Comparison of ENCODE assay signal across 9 cellular contexts in the genomic region with DNA sequence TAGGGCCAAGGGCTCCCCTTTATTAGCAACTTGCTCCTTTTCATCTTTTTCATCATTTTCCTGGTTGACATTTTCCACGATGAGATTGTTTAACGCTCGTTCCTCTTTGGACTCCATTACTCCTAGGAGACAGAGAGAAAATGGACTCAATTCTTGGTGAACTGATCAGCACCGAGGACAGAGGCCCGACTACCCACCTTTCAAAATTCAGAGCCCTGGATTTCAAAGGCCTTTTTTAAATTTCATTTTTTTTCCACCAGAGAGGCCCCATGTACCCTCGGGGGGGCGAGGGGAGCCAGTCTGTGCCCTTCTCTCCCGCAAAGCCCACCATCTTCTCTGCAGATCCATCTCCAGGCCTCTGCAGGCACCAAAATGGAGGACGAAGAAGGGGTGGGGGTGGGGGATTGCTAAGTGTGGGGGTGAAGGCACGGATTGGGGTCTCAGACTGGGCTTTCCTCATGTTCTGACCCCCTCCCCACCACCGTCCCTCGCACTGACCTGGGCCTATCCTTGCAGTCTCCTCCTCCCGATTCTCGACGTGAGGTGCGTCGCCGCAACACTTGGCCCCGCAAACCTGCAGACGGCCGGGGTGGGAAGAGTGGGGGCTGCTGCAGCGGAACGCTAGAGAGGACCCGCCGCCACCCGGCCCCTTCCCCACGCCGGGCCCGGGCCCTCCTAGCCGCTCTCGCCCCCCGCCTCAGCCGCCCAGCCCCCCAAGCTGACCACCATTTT. TPM values are rescaled to one million over a fixed set of nuclear protein-coding genes. Genes with fewer than 3 reads are reported as not detected.
DNase-seq lines count a peak whose midpoint lies in the region; TF ChIP-seq lines count a peak whose summit lies in the region.
"Had no signal": no experiment of that assay in that cellular context is flagged by ENCODE, and none has a peak within 500 bp of the region (broad histone marks: within the 10 kb centered on the region; RNA-seq: fewer than 3 reads in every experiment).

No MANE protein-coding gene starts in this region.

- H3K4me1 Mint-ChIP-seq in endodermal cell, result peaks cover 3% of the 10 kb centered on the region

- H3K36me3 Mint-ChIP-seq in endodermal cell (ENCODE audit: low read depth), result no peaks in the 10 kb centered on the region

- WGBS in endodermal cell (ENCODE audit: insufficient coverage in 1 of 2, insufficient read length in 1 of 2), 2 experiments, result 18 to 90% methylated on average over 2 to 28 of the region's 33 CpGs

- H3K4me3 Mint-ChIP-seq in endodermal cell, result peak overlapping the region; percentile 63

- H3K4me3 ChIP-seq in GM08714 (ENCODE audit: low read length) (peak overlapping the region; percentile 53; the same call in 1 of the 2 replicates), endodermal cell (ENCODE audit: low read length) (peak overlapping the region; percentile 75), osteoblast (ENCODE audit: insufficient read depth, low read length) (peak overlapping the region; percentile 51), HAP-1 (no peak overlapping the region)

- H3K79me2 ChIP-seq in osteoblast (ENCODE audit: insufficient read depth, low read length), result no peaks in the 10 kb centered on the region

- peaks cover 7% of the 10 kb centered on the region for H3K9me3 Mint-ChIP-seq in endodermal cell

- no peak overlapping the region for H3K27ac Mint-ChIP-seq in endodermal cell

- no peaks in the 10 kb centered on the region for H3K36me3 ChIP-seq in endodermal cell (ENCODE audit: control insufficient read depth, insufficient read depth, low read length)
- H3K36me3 ChIP-seq in osteoblast (ENCODE audit: insufficient read depth, low read length), result no peaks in the 10 kb centered on the region
- H3K36me3 ChIP-seq in HAP-1 (replicated peaks), result no peaks in the 10 kb centered on the region

- TF ChIP-seq CTCF in endodermal cell (conservative IDR thresholded peaks at IDR 0.05) (no peak), osteoblast (IDR thresholded peaks at IDR 0.05; ENCODE audit: extremely low read depth, low read depth, low read length) (no peak)

- no peak overlapping the region for H2AFZ ChIP-seq in osteoblast (ENCODE audit: low read length)

- H3K4me2 ChIP-seq in osteoblast (ENCODE audit: insufficient read depth, low read length), result peak overlapping the region; percentile 66

- no peaks in the 10 kb centered on the region for H3K27me3 ChIP-seq in endodermal cell (ENCODE audit: control insufficient read depth, insufficient read depth, low read length, poor library complexity, severe bottlenecking)
- peaks cover 20% of the 10 kb centered on the region for H3K27me3 ChIP-seq in osteoblast (ENCODE audit: insufficient read depth, low read length)
- no peaks in the 10 kb centered on the region for H3K27me3 ChIP-seq in HAP-1 (ENCODE audit: low read depth)

- no peaks in the 10 kb centered on the region for H4K20me1 ChIP-seq in osteoblast (ENCODE audit: insufficient read depth, low read length)

- H3K9me3 ChIP-seq in endodermal cell (ENCODE audit: control insufficient read depth, low read length), result no peaks in the 10 kb centered on the region
- no peaks in the 10 kb centered on the region for H3K9me3 ChIP-seq in osteoblast (ENCODE audit: low read depth, low read length)
- no peaks in the 10 kb centered on the region for H3K9me3 ChIP-seq in HAP-1

- H3K9ac ChIP-seq in endodermal cell (ENCODE audit: extremely low read depth, low read length, poor library complexity, severe bottlenecking), result peak overlapping the region; percentile 57

- H3K27me3 Mint-ChIP-seq in endodermal cell (ENCODE audit: insufficient read depth), result peaks cover 7% of the 10 kb centered on the region

- in situ Hi-C loops in HAP-1 (cut with MboI; ENCODE audit: low sequenced_read_pairs), result no loop called here

- no peaks in the 10 kb centered on the region for H3K4me1 ChIP-seq in endodermal cell (ENCODE audit: control insufficient read depth, insufficient read depth, low read length)
- no peaks in the 10 kb centered on the region for H3K4me1 ChIP-seq in osteoblast (ENCODE audit: insufficient read depth, low read length)
- no peaks in the 10 kb centered on the region for H3K4me1 ChIP-seq in HAP-1

- no peak overlapping the region for H3K27ac ChIP-seq in endodermal cell (ENCODE audit: low read depth, low read length)
- no peak overlapping the region for H3K27ac ChIP-seq in osteoblast (ENCODE audit: low read depth, low read length)

- DNase-seq in NCI-H1105 (lab: John Stamatoyannopoulos, UW) (peak; percentile 7), endodermal cell (peak; percentile 67), osteoblast (ENCODE audit: insufficient read length, low spot score, missing footprints) (no peak), AML-193 (lab: John Stamatoyannopoulos, UW) (no peak), DMS153 (lab: John Stamatoyannopoulos, UW) (no peak), superior temporal gyrus (ENCODE audit: extremely low spot score) (no peak), HAP-1 (ENCODE audit: low spot score in 2 of 2) (no peak)

RNA-seq across cellular contexts. Expression of a gene that starts 0.8 kb away (rescaled TPM):
- total RNA-seq in endodermal cell (10 to 100 TPM; 23.6 to 32.3 TPM), osteoblast (2.4 and 4.3 TPM in 2 replicates)
- 30.5 TPM for polyA plus RNA-seq in endodermal cell (2013, experiment 1 of 2)
- 31.7 TPM for polyA plus RNA-seq in endodermal cell (2013, experiment 2 of 2)

RNA-seq across cellular contexts. Expression of a gene that starts 20.0 kb away (rescaled TPM):
- total RNA-seq in endodermal cell, result 1 to 10 TPM; 5.3 to 6.7 TPM
- 55.8 TPM for polyA plus RNA-seq in endodermal cell (2013, experiment 1 of 2)
- polyA plus RNA-seq in endodermal cell (2013, experiment 2 of 2), result 58.7 TPM
- 6.5 and 10.0 TPM in 2 replicates for total RNA-seq in osteoblast

RNA-seq across cellular contexts. Expression of a gene that starts 33.5 kb away (rescaled TPM):
- total RNA-seq in endodermal cell (1 to 10 TPM in 1 of 2 donors, under 1 TPM in 1; 0.22 to 4.4 TPM), osteoblast (not detected in 2 replicates)
- polyA plus RNA-seq in endodermal cell (2013, experiment 1 of 2), result not detected
- polyA plus RNA-seq in endodermal cell (2013, experiment 2 of 2), result not detected
- total RNA-seq: dermis microvascular lymphatic vessel endothelial cell had no signal

RNA-seq across cellular contexts. Expression of a gene that starts 46.3 kb away (rescaled TPM):
- total RNA-seq in endodermal cell (100 to 1,000 TPM in 1 of 2 donors, 10 to 100 TPM in 1; 97.6 to 125 TPM), osteoblast (96.4 and 110 TPM in 2 replicates)
- polyA plus RNA-seq in endodermal cell (2013, experiment 1 of 2), result 122 TPM
- polyA plus RNA-seq in endodermal cell (2013, experiment 2 of 2), result 140 TPM

RNA-seq across cellular contexts. Expression of a gene that starts 55.1 kb away (rescaled TPM):
- total RNA-seq in endodermal cell, result 100 to 1,000 TPM in 1 of 2 donors, 10 to 100 TPM in 1; 81.4 to 113 TPM
- 89.3 TPM for polyA plus RNA-seq in endodermal cell (2013, experiment 1 of 2)
- polyA plus RNA-seq in endodermal cell (2013, experiment 2 of 2), result 87.9 TPM
- 130 and 136 TPM in 2 replicates for total RNA-seq in osteoblast

Comparison
In these comparisons a context has a peak if more than half of its experiments do, and no peak if none do; other contexts are left out.
1. DNase-seq: peak in NCI-H1105 (single experiment) and endodermal cell (single experiment); none in osteoblast (single experiment), AML-193 (0 of 2), DMS153 (single experiment), superior temporal gyrus (single experiment) and HAP-1 (0 of 2).